ENCODE assay signal across 24 cellular contexts in genomic region chr7:116807011-116807560, GRCh38. TPM values are rescaled to one million over a fixed set of nuclear protein-coding genes. Genes with fewer than 3 reads are reported as not detected.
A peak's percentile ranks its signal among the peaks of the same experiment; 100 is the strongest.
DNase-seq lines count a peak whose midpoint lies in the region; ATAC-seq, FAIRE-seq and TF ChIP-seq lines count a peak whose summit lies in the region.
"Had no signal": no experiment of that assay in that cellular context is flagged by ENCODE, and none has a peak within 500 bp of the region (broad histone marks: within the 10 kb centered on the region; RNA-seq: fewer than 3 reads in every experiment).

No MANE protein-coding gene starts in this region.

- peak overlapping the region; percentile 75 for H3K27ac ChIP-seq in HepG2 (ENCODE audit: extremely low read length, insufficient read depth, low read length)
- no peak overlapping the region for H3K27ac ChIP-seq in right lobe of liver
- H3K27ac ChIP-seq in mesenchymal stem cell (ENCODE audit: low read length, poor library complexity, severe bottlenecking), result no peak overlapping the region
- H3K27ac ChIP-seq in left lung, result no peak overlapping the region
- H3K27ac ChIP-seq: BLaER1 treated with 17β-estradiol and CSF1 and Interleukin-3, amounts not matched to agents 10 nM and 100 nM had no signal

- no peak overlapping the region for H2BK5ac ChIP-seq in mesenchymal stem cell (ENCODE audit: low read depth, low read length, poor library complexity, severe bottlenecking)

- H3K4me2 ChIP-seq in HepG2 (ENCODE audit: low read depth, low read length) (no peak overlapping the region), mesenchymal stem cell (ENCODE audit: low read length, poor library complexity, severe bottlenecking) (no peak overlapping the region)
- H3K4me2 ChIP-seq: BLaER1 treated with 17β-estradiol and CSF1 and Interleukin-3, amounts not matched to agents 10 nM and 100 nM had no signal

- H3K36me3 ChIP-seq in HepG2 (replicated peaks in 1 of 2; ENCODE audit: control insufficient read depth in 1 of 2, insufficient read depth in 2 of 2, low read length in 2 of 2) (no peaks in the 10 kb centered on the region), right lobe of liver (no peaks in the 10 kb centered on the region), mesenchymal stem cell (ENCODE audit: control insufficient read depth in 1 of 2, insufficient read depth in 2 of 2, low read depth in 1 of 2, low read length in 2 of 2) (no peaks in the 10 kb centered on the region), left lung (no peaks in the 10 kb centered on the region)
- H3K36me3 ChIP-seq: BE2C; BLaER1 treated with 17β-estradiol and CSF1 and Interleukin-3, amounts not matched to agents 10 nM and 100 nM had no signal

- H2BK120ac ChIP-seq in mesenchymal stem cell (ENCODE audit: low read depth, low read length), result no peak overlapping the region

- H3K9ac ChIP-seq in HepG2 (ENCODE audit: insufficient read depth, low read depth, low read length) (no peak overlapping the region), mesenchymal stem cell (ENCODE audit: low read length) (no peak overlapping the region)
- H3K9ac ChIP-seq: BLaER1 treated with 17β-estradiol and CSF1 and Interleukin-3, amounts not matched to agents 10 nM and 100 nM had no signal

- H4K8ac ChIP-seq in mesenchymal stem cell (ENCODE audit: low read length), result no peak overlapping the region

- H4K91ac ChIP-seq in mesenchymal stem cell (ENCODE audit: low read length), result no peak overlapping the region

- H3K23ac ChIP-seq in mesenchymal stem cell (ENCODE audit: low read length in 2 of 2), result no peak overlapping the region

- TF ChIP-seq RAD21 in HepG2 (CRISPR knock-in tag; IDR thresholded peaks at IDR 0.05), result no peak

- H3K9me3 ChIP-seq in HepG2 (ENCODE audit: low read length), result no peaks in the 10 kb centered on the region
- H3K9me3 ChIP-seq in right lobe of liver, result no peaks in the 10 kb centered on the region
- no peaks in the 10 kb centered on the region for H3K9me3 ChIP-seq in mesenchymal stem cell (ENCODE audit: control insufficient read depth, low read length)
- no peaks in the 10 kb centered on the region for H3K9me3 ChIP-seq in left lung
- H3K9me3 ChIP-seq: BE2C; BLaER1 treated with 17β-estradiol and CSF1 and Interleukin-3, amounts not matched to agents 10 nM and 100 nM had no signal

- no peak for TF ChIP-seq CTCF in HepG2 (CRISPR knock-in tag; IDR thresholded peaks at IDR 0.05)
- no peak for TF ChIP-seq CTCF in right lobe of liver (IDR thresholded peaks at IDR 0.05)
- TF ChIP-seq CTCF in left lung (IDR thresholded peaks at IDR 0.05), result no peak

- WGBS in HepG2 (ENCODE audit: low lambda C conversion rate), result 89% methylated on average over 3 of the region's 3 CpGs
- 97% methylated on average over 3 of the region's 3 CpGs for WGBS in right lobe of liver (ENCODE audit: insufficient coverage, low coverage, low lambda C conversion rate, missing lambda C conversion rate)
- 100% methylated on average over 2 of the region's 3 CpGs for WGBS in mesenchymal stem cell

- peaks cover 9% of the 10 kb centered on the region for H3K79me2 ChIP-seq in HepG2 (ENCODE audit: insufficient read depth, low read length)

- no peak for ATAC-seq in HepG2
- no peak for ATAC-seq in right lobe of liver
- no peak for ATAC-seq in left lung
- ATAC-seq in stimulated activated memory B cell treated with anti-CD40 and anti-IgM and Interleukin-4, amounts not matched to agents 10 μg/mL and 1 μg/mL and 100 μg/mL, for 72 hours, result no peak

- peaks cover 9% of the 10 kb centered on the region for H3K4me1 Mint-ChIP-seq in stimulated activated memory B cell treated with anti-CD40 and anti-IgM and Interleukin-4, amounts not matched to agents 10 μg/mL and 1 μg/mL and 100 μg/mL, for 72 hours
- peaks cover 4% of the 10 kb centered on the region for H3K4me1 Mint-ChIP-seq in T-helper 2 cell treated with Interferon-gamma antibody and Interleukin-4, amounts not matched to agents 5 μg/mL and 100 μg/mL, for 36 hours (ENCODE audit: low read depth)

- no peak overlapping the region for H2BK15ac ChIP-seq in mesenchymal stem cell (ENCODE audit: low read depth, poor library complexity, severe bottlenecking)

- no peak for FAIRE-seq in HepG2 (lab: Jason Lieb, UNC)
- FAIRE-seq: A204.1, GM12892, H1 had no signal

- TF ChIP-seq EP300 in HepG2 (IDR thresholded peaks at IDR 0.05; ENCODE audit: low read depth in 2 of 2, low read length in 2 of 2), result no peak
- TF ChIP-seq EP300 in HepG2 (CRISPR knock-in tag; IDR thresholded peaks at IDR 0.05; ENCODE audit: borderline replicate concordance), result no peak

- intact Hi-C loops in HepG2 (cut with micrococcal nuclease; ENCODE audit: unreplicated experiment) (loop anchor here (5.0 to 10.0 kb wide), 2 partner anchors 65 to 282 kb away; partner anchors contain the start of gene CAV1), right lobe of liver (cut with DNase I) (loop anchor here (10.0 kb wide), 3 partner anchors 132 to 632 kb away; partner anchors contain the start of gene MET (in 2 of the 2)), left lung (cut with DNase I) (loop anchor here in 1 of 2 donors (5.0 kb wide), 1 partner anchor 630 kb away; no protein-coding TSS in a partner anchor)

- no peak overlapping the region for H3K18ac ChIP-seq in mesenchymal stem cell (ENCODE audit: low read depth in 1 of 2, low read length in 2 of 2)

- no peaks in the 10 kb centered on the region for H3K36me3 Mint-ChIP-seq in stimulated activated memory B cell treated with anti-CD40 and anti-IgM and Interleukin-4, amounts not matched to agents 10 μg/mL and 1 μg/mL and 100 μg/mL, for 72 hours
- no peaks in the 10 kb centered on the region for H3K36me3 Mint-ChIP-seq in T-helper 2 cell treated with Interferon-gamma antibody and Interleukin-4, amounts not matched to agents 5 μg/mL and 100 μg/mL, for 36 hours (ENCODE audit: low read depth)
- H3K36me3 Mint-ChIP-seq: CD14-positive monocyte; CD8-positive, alpha-beta memory T cell had no signal

- CTCF ChIA-PET in HepG2 (lab: Yijun Ruan, JAX; ENCODE audit: low intra/inter-chr PET ratio, low total read pairs), result no interaction called here

- peak overlapping the region; percentile 75 for H2AK5ac ChIP-seq in mesenchymal stem cell (ENCODE audit: low read length, severe bottlenecking)

- H3K14ac ChIP-seq in mesenchymal stem cell (ENCODE audit: low read length in 2 of 2), result no peak overlapping the region

- no peak overlapping the region for H3K4ac ChIP-seq in mesenchymal stem cell (ENCODE audit: low read depth in 1 of 2, low read length in 2 of 2)

- TF ChIP-seq POLR2A in HepG2 (IDR thresholded peaks at IDR 0.05; ENCODE audit: insufficient read depth in 1 of 2, low read depth in 2 of 2, low read length in 2 of 2) (no peak), right lobe of liver (IDR thresholded peaks at IDR 0.05) (no peak)

- H2AFZ ChIP-seq in HepG2 (ENCODE audit: low read length) (no peak overlapping the region), mesenchymal stem cell (ENCODE audit: low read depth, low read length) (no peak overlapping the region)

- no TSS peak for BruUV-seq in HepG2 (replicated peaks; lab: Mats Ljungman, UMichigan)

- peaks cover 93% of the 10 kb centered on the region for H3K4me1 ChIP-seq in HepG2 (ENCODE audit: insufficient read depth, low read length)
- H3K4me1 ChIP-seq in right lobe of liver, result peaks cover 0 to 48% (median 12%) of the 10 kb centered on the region in 4 donors
- H3K4me1 ChIP-seq in mesenchymal stem cell (ENCODE audit: control insufficient read depth, insufficient read depth, low read depth, low read length), result peaks cover 5% of the 10 kb centered on the region
- H3K4me1 ChIP-seq in left lung, result peaks cover 0 to 12% of the 10 kb centered on the region in 2 donors
- H3K4me1 ChIP-seq: BE2C; BLaER1 treated with 17β-estradiol and CSF1 and Interleukin-3, amounts not matched to agents 10 nM and 100 nM had no signal

- H3K27ac Mint-ChIP-seq in stimulated activated memory B cell treated with anti-CD40 and anti-IgM and Interleukin-4, amounts not matched to agents 10 μg/mL and 1 μg/mL and 100 μg/mL, for 72 hours, result no peak overlapping the region
- no peak overlapping the region for H3K27ac Mint-ChIP-seq in T-helper 2 cell treated with Interferon-gamma antibody and Interleukin-4, amounts not matched to agents 5 μg/mL and 100 μg/mL, for 36 hours
- H3K27ac Mint-ChIP-seq: CD4-positive, alpha-beta T cell; CD8-positive, alpha-beta memory T cell had no signal

- H3K4me3 Mint-ChIP-seq in stimulated activated memory B cell treated with anti-CD40 and anti-IgM and Interleukin-4, amounts not matched to agents 10 μg/mL and 1 μg/mL and 100 μg/mL, for 72 hours, result no peak overlapping the region
- H3K4me3 Mint-ChIP-seq in T-helper 2 cell treated with Interferon-gamma antibody and Interleukin-4, amounts not matched to agents 5 μg/mL and 100 μg/mL, for 36 hours, result no peak overlapping the region
- H3K4me3 Mint-ChIP-seq: CD14-positive monocyte; CD4-positive, alpha-beta T cell; CD8-positive, alpha-beta memory T cell had no signal

- in situ Hi-C loops in HepG2 (cut with HindIII; ENCODE audit: extremely low pct_ligation_motif_present, low pct_unique_long_range_greater_than_20kb), result loop anchor here (5.0 to 25.0 kb wide), 3 partner anchors 135 to 645 kb away; partner anchors contain the start of gene MET

- DNase-seq in HepG2 (ENCODE audit: low spot score) (no peak), right lobe of liver (no peak), NCI-H69 (lab: John Stamatoyannopoulos, UW) (peak; percentile 11), mesenchymal stem cell (no peak), NCI-H1417 treated with DMSO at 0.1 percent for 48 hours (lab: John Stamatoyannopoulos, UW) (no peak), left lung (no peak)
- no peak for DNase-seq in T-helper 2 cell treated with Interferon-gamma antibody and Interleukin-4, amounts not matched to agents 5 μg/mL and 100 μg/mL, for 36 hours (ENCODE audit: low spot score)
- DNase-seq: ACHN; AML-193; BE2C; Calu3; CD4-positive, alpha-beta T cell; CD8-positive, alpha-beta memory T cell; DMS53; DMS79 treated with DMSO at 0.1 percent for 48 hours; GF-D8; H7; HCEC 1CT had no signal

- no peak overlapping the region for H3K4me3 ChIP-seq in HepG2 (replicated peaks in 1 of 3; ENCODE audit: insufficient read depth in 1 of 3, low read depth in 2 of 3, low read length in 3 of 3)
- no peak overlapping the region for H3K4me3 ChIP-seq in right lobe of liver
- H3K4me3 ChIP-seq in mesenchymal stem cell (ENCODE audit: insufficient read depth in 1 of 2, low read depth in 1 of 2, low read length in 2 of 2), result no peak overlapping the region
- no peak overlapping the region for H3K4me3 ChIP-seq in left lung
- H3K4me3 ChIP-seq: BLaER1 treated with 17β-estradiol and CSF1 and Interleukin-3, amounts not matched to agents 10 nM and 100 nM had no signal

- H3K79me1 ChIP-seq in mesenchymal stem cell (replicated peaks; ENCODE audit: low read length, poor library complexity, severe bottlenecking), result peaks cover 4% of the 10 kb centered on the region

- no peaks in the 10 kb centered on the region for H4K20me1 ChIP-seq in HepG2 (ENCODE audit: insufficient read depth, low read length)
- H4K20me1 ChIP-seq: BLaER1 treated with 17β-estradiol and CSF1 and Interleukin-3, amounts not matched to agents 10 nM and 100 nM had no signal

- H3K27me3 ChIP-seq in HepG2 (ENCODE audit: control insufficient read depth in 1 of 2, insufficient read depth in 2 of 2, low read length in 2 of 2) (no peaks in the 10 kb centered on the region), right lobe of liver (no peaks in the 10 kb centered on the region), mesenchymal stem cell (ENCODE audit: control insufficient read depth in 1 of 2, insufficient read depth in 1 of 2, low read length in 2 of 2) (no peaks in the 10 kb centered on the region), left lung (no peaks in the 10 kb centered on the region)
- H3K27me3 ChIP-seq: BLaER1 treated with 17β-estradiol and CSF1 and Interleukin-3, amounts not matched to agents 10 nM and 100 nM had no signal

- POLR2A ChIA-PET in HepG2 (lab: Yijun Ruan, JAX), result no interaction called here

- H3K9me3 Mint-ChIP-seq in stimulated activated memory B cell treated with anti-CD40 and anti-IgM and Interleukin-4, amounts not matched to agents 10 μg/mL and 1 μg/mL and 100 μg/mL, for 72 hours, result no peaks in the 10 kb centered on the region
- no peaks in the 10 kb centered on the region for H3K9me3 Mint-ChIP-seq in T-helper 2 cell treated with Interferon-gamma antibody and Interleukin-4, amounts not matched to agents 5 μg/mL and 100 μg/mL, for 36 hours
- H3K9me3 Mint-ChIP-seq: CD14-positive monocyte; CD4-positive, alpha-beta T cell; CD8-positive, alpha-beta memory T cell had no signal

- H2BK12ac ChIP-seq in mesenchymal stem cell (ENCODE audit: low read length in 2 of 2), result no peak overlapping the region

- no peaks in the 10 kb centered on the region for H3K27me3 Mint-ChIP-seq in stimulated activated memory B cell treated with anti-CD40 and anti-IgM and Interleukin-4, amounts not matched to agents 10 μg/mL and 1 μg/mL and 100 μg/mL, for 72 hours
- H3K27me3 Mint-ChIP-seq in T-helper 2 cell treated with Interferon-gamma antibody and Interleukin-4, amounts not matched to agents 5 μg/mL and 100 μg/mL, for 36 hours (ENCODE audit: low read depth), result peaks cover 12% of the 10 kb centered on the region

RNA-seq across cellular contexts. Expression of gene CAPZA2, which starts 55.3 kb away (rescaled TPM):
- 199 and 286 TPM in 2 replicates for total RNA-seq in HepG2 (2016; rRNA removed; fragmentation: Illumina TruSeq; extraction: Trizol)
- 24.4 and 27.4 TPM in 2 replicates for total RNA-seq in HepG2 (2016; cell fraction: cytosol; rRNA removed; fragmentation: Illumina TruSeq; extraction: Trizol; ENCODE audit: low read depth)
- total RNA-seq in HepG2 (2016; cell fraction: insoluble cytoplasmic fraction; rRNA removed; fragmentation: Illumina TruSeq; extraction: Trizol), result 185 and 316 TPM in 2 replicates
- 84.0 and 101 TPM in 2 replicates for total RNA-seq in HepG2 (2016; cell fraction: membrane; rRNA removed; fragmentation: Illumina TruSeq; extraction: Trizol)
- 80.2 and 86.7 TPM in 2 replicates for total RNA-seq in HepG2 (2016; cell fraction: nucleus; rRNA removed; fragmentation: Illumina TruSeq; extraction: Trizol)
- 30.6 and 38.4 TPM in 2 replicates for polyA plus RNA-seq in HepG2 (2011; rRNA removed)
- polyA plus RNA-seq in HepG2 (2011; cell fraction: cytosol; rRNA removed), result 13.6 and 23.2 TPM in 2 replicates
- polyA plus RNA-seq in HepG2 (2011; cell fraction: nucleus; rRNA removed), result 7.4 and 12.5 TPM in 2 replicates
- polyA plus RNA-seq in HepG2 (2012), result 60.2 and 71.6 TPM in 2 replicates
- polyA plus RNA-seq in HepG2 (2016; cell fraction: cytosol; fragmentation: Illumina TruSeq; extraction: Trizol; ENCODE audit: low read depth), result 19.1 TPM in 2 replicates
- polyA plus RNA-seq in HepG2 (2016; cell fraction: insoluble cytoplasmic fraction; fragmentation: Illumina TruSeq; extraction: Trizol; ENCODE audit: low read depth), result 177 and 188 TPM in 2 replicates
- polyA plus RNA-seq in HepG2 (2016; cell fraction: membrane; fragmentation: Illumina TruSeq; extraction: Trizol; ENCODE audit: low read depth), result 37.6 and 44.7 TPM in 2 replicates
- 56.1 and 58.9 TPM in 2 replicates for polyA plus RNA-seq in HepG2 (2016; cell fraction: nucleus; fragmentation: Illumina TruSeq; extraction: Trizol; ENCODE audit: insufficient read depth, low read depth)
- 14.8 and 29.3 TPM in 2 replicates for polyA minus RNA-seq in HepG2 (2011; rRNA and poly(A)+ RNA removed; ENCODE audit: low replicate concordance)
- polyA minus RNA-seq in HepG2 (2011; cell fraction: cytosol; rRNA and poly(A)+ RNA removed), result 31.0 and 34.3 TPM in 2 replicates
- 77.0 and 95.7 TPM in 2 replicates for polyA minus RNA-seq in HepG2 (2011; cell fraction: nucleus; rRNA and poly(A)+ RNA removed)
- total RNA-seq in right lobe of liver, result 100 to 1,000 TPM in 3 of 6 experiments, 10 to 100 TPM in 3; 48.8 to 114 (median 89.8) TPM
- 81.3 TPM for polyA plus RNA-seq in mesenchymal stem cell (2013, experiment 1 of 2)
- 77.0 TPM for polyA plus RNA-seq in mesenchymal stem cell (2013, experiment 2 of 2)
- total RNA-seq in left lung, result 100 to 1,000 TPM; 234 to 286 TPM
